ENCODE assay signal across 13 cellular contexts in genomic region chr5:179275381-179275878, GRCh38.
A peak's percentile ranks its signal among the peaks of the same experiment; 100 is the strongest.
DNase-seq lines count a peak whose midpoint lies in the region; ATAC-seq, FAIRE-seq and TF ChIP-seq lines count a peak whose summit lies in the region.
"Had no signal": no experiment of that assay in that cellular context is flagged by ENCODE, and none has a peak within 500 bp of the region (broad histone marks: within the 10 kb centered on the region; RNA-seq: fewer than 3 reads in every experiment).

No MANE protein-coding gene starts in this region.

- TF ChIP-seq RAD21 in HepG2 (CRISPR knock-in tag; IDR thresholded peaks at IDR 0.05), result no peak

- ATAC-seq in HepG2 (no peak), GM21737 (IDR thresholded peaks at IDR 0.05; ENCODE audit: unreplicated experiment) (no peak)
- ATAC-seq in stimulated activated naive CD8-positive, alpha-beta T cell treated with anti-CD3 and anti-CD28 coated beads, Interleukin-15, amount 100 ng/mL, for 72 hours, result no peak
- ATAC-seq: activated T-helper 17 cell treated with anti-CD3 and anti-CD28 coated beads, Interleukin-2, amount 50 U/mL, for 72 hours; T-helper 17 cell had no signal

- TF ChIP-seq CTCF in AG10803 (conservative IDR thresholded peaks at IDR 0.05; ENCODE audit: low read length) (0 out of 2 replicates have a peak, but pooled peaks have one; percentile 3), brain microvascular endothelial cell (IDR thresholded peaks at IDR 0.05; ENCODE audit: low read depth, low read length, missing control alignments) (no peak), HepG2 (CRISPR knock-in tag; IDR thresholded peaks at IDR 0.05) (no peak), sigmoid colon (IDR thresholded peaks at IDR 0.05) (no peak), PC-9 (conservative IDR thresholded peaks at IDR 0.05) (no peak)

- H3K4me1 ChIP-seq in HepG2 (ENCODE audit: insufficient read depth, low read length) (peaks cover 22% of the 10 kb centered on the region), sigmoid colon (peaks cover 0 to 42% (median 34%) of the 10 kb centered on the region in 4 donors), PC-9 (replicated peaks; ENCODE audit: insufficient read depth) (no peaks in the 10 kb centered on the region)

- H3K79me2 ChIP-seq in HepG2 (ENCODE audit: insufficient read depth, low read length) (no peaks in the 10 kb centered on the region), PC-9 (ENCODE audit: low read depth) (no peaks in the 10 kb centered on the region)

- H3K36me3 ChIP-seq in brain microvascular endothelial cell (replicated peaks) (peaks cover 5% of the 10 kb centered on the region), HepG2 (replicated peaks in 1 of 2; ENCODE audit: control insufficient read depth in 1 of 2, insufficient read depth in 2 of 2, low read length in 2 of 2) (no peaks in the 10 kb centered on the region), sigmoid colon (no peaks in the 10 kb centered on the region), PC-9 (ENCODE audit: low read depth) (no peaks in the 10 kb centered on the region)

- no TSS peak for BruUV-seq in HepG2 (replicated peaks; lab: Mats Ljungman, UMichigan)
- no TSS peak for BruUV-seq in PC-9 (replicated peaks; lab: Mats Ljungman, UMichigan)

- no peaks in the 10 kb centered on the region for H4K20me1 ChIP-seq in HepG2 (ENCODE audit: insufficient read depth, low read length)
- H4K20me1 ChIP-seq in PC-9 (ENCODE audit: insufficient read depth), result no peaks in the 10 kb centered on the region

- H3K4me3 ChIP-seq in AG10803 (ENCODE audit: low read length), result peak overlapping the region; percentile 29; the same call in 1 of the 2 replicates
- no peak overlapping the region for H3K4me3 ChIP-seq in brain microvascular endothelial cell (ENCODE audit: low read depth, low read length)
- H3K4me3 ChIP-seq in HepG2 (replicated peaks in 1 of 3; ENCODE audit: insufficient read depth in 1 of 3, low read depth in 2 of 3, low read length in 3 of 3), result no peak overlapping the region
- H3K4me3 ChIP-seq in sigmoid colon, result no peak overlapping the region
- no peak overlapping the region for H3K4me3 ChIP-seq in PC-9

- POLR2A ChIA-PET in HepG2 (lab: Yijun Ruan, JAX), result no interaction called here
- POLR2A ChIA-PET in PC-9 (lab: Charles Lee; ENCODE audit: unreplicated experiment), result no interaction called here

- no peaks in the 10 kb centered on the region for H3K27me3 Mint-ChIP-seq in stimulated activated naive CD8-positive, alpha-beta T cell treated with anti-CD3 and anti-CD28 coated beads, Interleukin-15, amount 100 ng/mL, for 72 hours
- H3K27me3 Mint-ChIP-seq: activated T-helper 17 cell treated with anti-CD3 and anti-CD28 coated beads, Interleukin-2, amount 50 U/mL, for 72 hours had no signal

- in situ Hi-C loops in brain microvascular endothelial cell (cut with HindIII; ENCODE audit: low pct_ligation_motif_present, low sequenced_read_pairs), result no loop called here
- in situ Hi-C loops in HepG2 (cut with HindIII; ENCODE audit: extremely low pct_ligation_motif_present, low pct_unique_long_range_greater_than_20kb), result no loop called here

- WGBS in HepG2 (ENCODE audit: low lambda C conversion rate), result 77% methylated on average over 12 of the region's 15 CpGs
- WGBS in sigmoid colon, 2 donors, result 80 to 83% methylated on average over 15 of the region's 15 CpGs

- 0 out of 2 replicates have a peak, but pooled peaks cover 5% of the 10 kb centered on the region for H3F3A ChIP-seq in PC-9 (ENCODE audit: insufficient read depth, low read depth)

- H3K27ac Mint-ChIP-seq in stimulated activated naive CD8-positive, alpha-beta T cell treated with anti-CD3 and anti-CD28 coated beads, Interleukin-15, amount 100 ng/mL, for 72 hours, result no peak overlapping the region
- H3K27ac Mint-ChIP-seq: activated T-helper 17 cell treated with anti-CD3 and anti-CD28 coated beads, Interleukin-2, amount 50 U/mL, for 72 hours; T-helper 17 cell had no signal

- H3K9me3 Mint-ChIP-seq in stimulated activated naive CD8-positive, alpha-beta T cell treated with anti-CD3 and anti-CD28 coated beads, Interleukin-15, amount 100 ng/mL, for 72 hours, result no peaks in the 10 kb centered on the region
- H3K9me3 Mint-ChIP-seq: activated T-helper 17 cell treated with anti-CD3 and anti-CD28 coated beads, Interleukin-2, amount 50 U/mL, for 72 hours had no signal

- H3K4me3 Mint-ChIP-seq in stimulated activated naive CD8-positive, alpha-beta T cell treated with anti-CD3 and anti-CD28 coated beads, Interleukin-15, amount 100 ng/mL, for 72 hours, result no peak overlapping the region
- H3K4me3 Mint-ChIP-seq: activated T-helper 17 cell treated with anti-CD3 and anti-CD28 coated beads, Interleukin-2, amount 50 U/mL, for 72 hours; T-helper 17 cell had no signal

- no peak overlapping the region for H3K9ac ChIP-seq in HepG2 (ENCODE audit: insufficient read depth, low read depth, low read length)

- intact Hi-C loops in HepG2 (cut with micrococcal nuclease; ENCODE audit: unreplicated experiment) (loop anchor here (5.0 kb wide), 1 partner anchor 217 kb away; no protein-coding TSS in a partner anchor), sigmoid colon (cut with DNase I) (no loop called here), PC-9 (cut with micrococcal nuclease; ENCODE audit: unreplicated experiment) (no loop called here)

- H3K27me3 ChIP-seq in brain microvascular endothelial cell (replicated peaks), result no peaks in the 10 kb centered on the region
- H3K27me3 ChIP-seq in HepG2 (ENCODE audit: control insufficient read depth in 1 of 2, insufficient read depth in 2 of 2, low read length in 2 of 2), result no peaks in the 10 kb centered on the region; a peak in 1 of 5 replicates
- no peaks in the 10 kb centered on the region for H3K27me3 ChIP-seq in sigmoid colon
- H3K27me3 ChIP-seq in PC-9 (ENCODE audit: insufficient read depth, low read depth), result peaks cover 71% of the 10 kb centered on the region

- no peaks in the 10 kb centered on the region for H3K4me1 Mint-ChIP-seq in stimulated activated naive CD8-positive, alpha-beta T cell treated with anti-CD3 and anti-CD28 coated beads, Interleukin-15, amount 100 ng/mL, for 72 hours
- H3K4me1 Mint-ChIP-seq: activated T-helper 17 cell treated with anti-CD3 and anti-CD28 coated beads, Interleukin-2, amount 50 U/mL, for 72 hours had no signal

- FAIRE-seq in HepG2 (lab: Jason Lieb, UNC), result no peak

- TF ChIP-seq POLR2A in HepG2 (IDR thresholded peaks at IDR 0.05; ENCODE audit: insufficient read depth in 1 of 2, low read depth in 2 of 2, low read length in 2 of 2) (no peak), sigmoid colon (IDR thresholded peaks at IDR 0.05) (no peak)

- CTCF ChIA-PET in HepG2 (lab: Yijun Ruan, JAX; ENCODE audit: low intra/inter-chr PET ratio, low total read pairs) (interaction anchor here (1.1 kb wide), 1 partner anchor 109 kb away, joined by 3 read pairs; no protein-coding TSS in a partner anchor), PC-9 (lab: Charles Lee) (no interaction called here)

- H3K9me3 ChIP-seq in HepG2 (ENCODE audit: low read length) (no peaks in the 10 kb centered on the region), sigmoid colon (no peaks in the 10 kb centered on the region), PC-9 (ENCODE audit: insufficient read depth, low read depth) (no peaks in the 10 kb centered on the region)

- TF ChIP-seq EP300 in HepG2 (IDR thresholded peaks at IDR 0.05; ENCODE audit: low read depth in 2 of 2, low read length in 2 of 2) (no peak), HepG2 (CRISPR knock-in tag; IDR thresholded peaks at IDR 0.05; ENCODE audit: borderline replicate concordance) (no peak), sigmoid colon (IDR thresholded peaks at IDR 0.05) (no peak)

- no peak overlapping the region for H3K4me2 ChIP-seq in HepG2 (ENCODE audit: low read depth, low read length)
- no peak overlapping the region for H3K4me2 ChIP-seq in PC-9

- H3K27ac ChIP-seq in brain microvascular endothelial cell, result peak overlapping the region; percentile 91
- no peak overlapping the region for H3K27ac ChIP-seq in HepG2 (ENCODE audit: extremely low read length, insufficient read depth, low read length)
- H3K27ac ChIP-seq in sigmoid colon, result peak overlapping the region; percentile 69 to 74 (median 71)
- no peak overlapping the region for H3K27ac ChIP-seq in PC-9
- H3K27ac ChIP-seq: epithelial cell of prostate had no signal

- H2AFZ ChIP-seq in HepG2 (ENCODE audit: low read length), result no peak overlapping the region
- H2AFZ ChIP-seq in PC-9, result no peak overlapping the region

- H3K9me2 ChIP-seq in PC-9 (ENCODE audit: insufficient read depth), result no peaks in the 10 kb centered on the region

- DNase-seq in AG10803 (ENCODE audit: low read depth) (peak; percentile 68), brain microvascular endothelial cell (no peak), HepG2 (ENCODE audit: low spot score) (no peak), sigmoid colon (no peak), PC-9 (no peak), retina (no peak)
- DNase-seq in stimulated activated naive CD8-positive, alpha-beta T cell treated with anti-CD3 and anti-CD28 coated beads, Interleukin-15, amount 100 ng/mL, for 72 hours, result no peak
- DNase-seq: MV-4-11, NCI-H510A, T-helper 17 cell had no signal

TF ChIP-seq in HepG2, 621 proteins besides CTCF, POLR2A, EP300 and RAD21:
- TF ChIP-seq RXRA (CRISPR knock-in tag; IDR thresholded peaks at IDR 0.05) (no peak), MBNL3 (CRISPR knock-in tag; conservative IDR thresholded peaks at IDR 0.05) (no peak), HMG20A (CRISPR knock-in tag; IDR thresholded peaks at IDR 0.05; ENCODE audit: borderline replicate concordance) (no peak), SNAPC5 (CRISPR knock-in tag; IDR thresholded peaks at IDR 0.05; ENCODE audit: borderline replicate concordance) (no peak), HNRNPLL (IDR thresholded peaks at IDR 0.05; ENCODE audit: low read depth, low read length, poor library complexity, severe bottlenecking) (peak; percentile 2), MTERF4 (CRISPR knock-in tag; IDR thresholded peaks at IDR 0.05) (no peak)

Comparison
In these comparisons a context has a peak if more than half of its experiments do, and no peak if none do; other contexts are left out.
1. H3K27ac ChIP-seq: peak in brain microvascular endothelial cell (single experiment) and sigmoid colon (4 of 4); none in HepG2 (single experiment) and PC-9 (single experiment).